29 cellular contexts compared by ENCODE assay signal in genomic region chr11:91846002-91846401, GRCh38.
"Had no signal": no experiment of that assay in that cellular context is flagged by ENCODE, and none has a peak within 500 bp of the region (broad histone marks: within the 10 kb centered on the region; RNA-seq: fewer than 3 reads in every experiment).

No MANE protein-coding gene starts in this region.

- H3K36me3 Mint-ChIP-seq: mesothelial cell of epicardium; naive B cell; natural killer cell; neural progenitor cell; stimulated activated memory B cell treated with anti-CD40 and anti-IgM and Interleukin-4, amounts not matched to agents 10 μg/mL and 1 μg/mL and 100 μg/mL, for 72 hours had no signal

- H3K9me3 ChIP-seq: left ventricle myocardium inferior, neutrophil, right atrium auricular region, right lobe of liver, transverse colon, upper lobe of left lung, vagina had no signal

- H3K27ac Mint-ChIP-seq: immature natural killer cell; mesothelial cell of epicardium; naive B cell; natural killer cell; nephron progenitor cell; neural progenitor cell; stimulated activated memory B cell treated with anti-CD40 and anti-IgM and Interleukin-4, amounts not matched to agents 10 μg/mL and 1 μg/mL and 100 μg/mL, for 72 hours had no signal

- H3K4me3 ChIP-seq: left ventricle myocardium inferior, lung, neural progenitor cell, right atrium auricular region, right lobe of liver, smooth muscle cell, transverse colon, upper lobe of left lung, vagina had no signal

- H3K36me3 ChIP-seq: left ventricle myocardium inferior, neural progenitor cell, neutrophil, right atrium auricular region, right lobe of liver, transverse colon, upper lobe of left lung, vagina had no signal

- H3K27me3 Mint-ChIP-seq: naive B cell; stimulated activated memory B cell treated with anti-CD40 and anti-IgM and Interleukin-4, amounts not matched to agents 10 μg/mL and 1 μg/mL and 100 μg/mL, for 72 hours; stimulated activated naive CD8-positive, alpha-beta T cell treated with anti-CD3 and anti-CD28 coated beads, Interleukin-15, amount 100 ng/mL, for 72 hours had no signal

- ATAC-seq: left colon; natural killer cell; right lobe of liver; stimulated activated memory B cell treated with anti-CD40 and anti-IgM and Interleukin-4, amounts not matched to agents 10 μg/mL and 1 μg/mL and 100 μg/mL, for 72 hours; stimulated activated naive CD8-positive, alpha-beta T cell treated with anti-CD3 and anti-CD28 coated beads, Interleukin-15, amount 100 ng/mL, for 72 hours had no signal

- H3K9ac ChIP-seq: neural progenitor cell, parathyroid adenoma had no signal

- H2AFZ ChIP-seq: neural progenitor cell, parathyroid adenoma had no signal

- H3K9me3 Mint-ChIP-seq: mesothelial cell of epicardium, nephron progenitor cell, neural progenitor cell had no signal

- DNase-seq: hypothalamus; immature natural killer cell; kidney; left colon; left ventricle myocardium inferior; mesendoderm; naive B cell; natural killer cell; nephron progenitor cell; occipital lobe; right lobe of liver; stimulated activated CD4-positive, alpha-beta T cell treated with anti-CD3 and anti-CD28 coated beads, Interleukin-1b, Interleukin-23, amount 100 ng/mL, for 48 hours; stimulated activated CD4-positive, alpha-beta T cell treated with anti-CD3 and anti-CD28 coated beads, Interleukin-2, amount 100 ng/mL, for 48 hours; stimulated activated CD4-positive, alpha-beta T cell treated with anti-CD3 and anti-CD28 coated beads, Interleukin-4, amount 100 ng/mL, for 4 hours; stimulated activated CD8-positive, alpha-beta memory T cell treated with anti-CD3 and anti-CD28 coated beads, Interleukin-4, amount 100 ng/mL, for 48 hours; stimulated activated naive CD4-positive, alpha-beta T cell treated with Interleukin-2 at 50 U/mL for 16 hours; stimulated activated naive CD8-positive, alpha-beta T cell treated with anti-CD3 and anti-CD28 coated beads, Interleukin-15, amount 100 ng/mL, for 72 hours; substantia nigra; transverse colon; upper lobe of left lung had no signal

- H3K4me1 ChIP-seq: left ventricle myocardium inferior, parathyroid adenoma, right atrium auricular region, right lobe of liver, transverse colon, upper lobe of left lung, vagina had no signal

- H3K4me2 ChIP-seq: neural progenitor cell, smooth muscle cell had no signal

- H3K4me1 Mint-ChIP-seq: immature natural killer cell; naive B cell; natural killer cell; stimulated activated memory B cell treated with anti-CD40 and anti-IgM and Interleukin-4, amounts not matched to agents 10 μg/mL and 1 μg/mL and 100 μg/mL, for 72 hours; stimulated activated naive CD8-positive, alpha-beta T cell treated with anti-CD3 and anti-CD28 coated beads, Interleukin-15, amount 100 ng/mL, for 72 hours had no signal

- H3K27ac ChIP-seq: left ventricle myocardium inferior, neural progenitor cell, neutrophil, parathyroid adenoma, right atrium auricular region, right lobe of liver, transverse colon, upper lobe of left lung, vagina had no signal

- H3K27me3 ChIP-seq: neural progenitor cell, neutrophil, right atrium auricular region, right lobe of liver, transverse colon, upper lobe of left lung, vagina had no signal

- H3K79me2 ChIP-seq: parathyroid adenoma had no signal

- H3K4me3 Mint-ChIP-seq: immature natural killer cell; mesothelial cell of epicardium; naive B cell; natural killer cell; nephron progenitor cell; neural progenitor cell; stimulated activated memory B cell treated with anti-CD40 and anti-IgM and Interleukin-4, amounts not matched to agents 10 μg/mL and 1 μg/mL and 100 μg/mL, for 72 hours; stimulated activated naive CD8-positive, alpha-beta T cell treated with anti-CD3 and anti-CD28 coated beads, Interleukin-15, amount 100 ng/mL, for 72 hours had no signal
